ENCODE assay signal across 15 cellular contexts in genomic region chr1:208997726-208998312, GRCh38.
DNase-seq lines count a peak whose midpoint lies in the region; FAIRE-seq and TF ChIP-seq lines count a peak whose summit lies in the region.
"Had no signal": no experiment of that assay in that cellular context is flagged by ENCODE, and none has a peak within 500 bp of the region (broad histone marks: within the 10 kb centered on the region; RNA-seq: fewer than 3 reads in every experiment).

No MANE protein-coding gene starts in this region.

- no peak overlapping the region for H3K14ac ChIP-seq in H1 (ENCODE audit: insufficient read length)

- H3K4me1 ChIP-seq in MM.1S (ENCODE audit: low read length) (no peaks in the 10 kb centered on the region), H1 (replicated peaks in 1 of 4; ENCODE audit: control insufficient read depth in 3 of 4, insufficient read depth in 4 of 4, low read length in 3 of 4) (no peaks in the 10 kb centered on the region)
- H3K4me1 ChIP-seq: thyroid gland had no signal

- H3K79me2 ChIP-seq in MM.1S (ENCODE audit: low read length) (no peaks in the 10 kb centered on the region), H1 (ENCODE audit: control insufficient read depth in 1 of 2, insufficient read depth in 2 of 2, low read length in 2 of 2) (no peaks in the 10 kb centered on the region)

- no peaks in the 10 kb centered on the region for H4K20me1 ChIP-seq in MM.1S (ENCODE audit: insufficient read depth, low read length)
- H4K20me1 ChIP-seq in H1 (replicated peaks in 1 of 2; ENCODE audit: control insufficient read depth in 1 of 2, insufficient read depth in 2 of 2, low read length in 2 of 2) = no peaks in the 10 kb centered on the region

- whole genome bisulfite sequencing in H1 (ENCODE audit: extremely low coverage in 1 of 2, insufficient coverage in 1 of 2, insufficient read length in 1 of 2, insufficient replicate concordance in 2 of 2, low coverage in 1 of 2, low lambda C conversion rate in 2 of 2, missing lambda C conversion rate in 1 of 2), 2 experiments = 100% methylated on average over 2 of the region's 2 CpGs; no CpG with 5 or more reads in 1 of the 2 experiments

- CTCF ChIA-PET in H1 (lab: Charles Lee; ENCODE audit: partially characterized antibody) = interaction anchor here (0.6 to 2.2 kb wide), 14 partner anchors 8 to 752 kb away, joined by 3 to 9 read pairs (median 3); no protein-coding TSS in a partner anchor

- H3K27ac ChIP-seq in MM.1S (ENCODE audit: low read length) = no peak overlapping the region
- H3K27ac ChIP-seq in H1 (ENCODE audit: low read depth, low read length) = no peak overlapping the region
- H3K27ac ChIP-seq: thyroid gland had no signal

- POLR2A ChIA-PET in H1 (lab: Charles Lee; ENCODE audit: partially characterized antibody) = no interaction called here

- no peak overlapping the region for H2BK15ac ChIP-seq in H1 (ENCODE audit: low read length)

- H3F3A ChIP-seq in MM.1S (ENCODE audit: insufficient read depth, low read length) = no peaks in the 10 kb centered on the region

- H3K9ac ChIP-seq in MM.1S (ENCODE audit: low read length) = no peak overlapping the region
- no peak overlapping the region for H3K9ac ChIP-seq in H1 (replicated peaks in 1 of 4; ENCODE audit: extremely low read depth in 1 of 4, low read depth in 3 of 4, low read length in 3 of 4)

- no peak overlapping the region for H3K4me3 Mint-ChIP-seq in osteocyte (ENCODE audit: unreplicated experiment)
- no peak overlapping the region for H3K4me3 Mint-ChIP-seq in activated T-helper 1 cell treated with anti-CD3 and anti-CD28 coated beads, Interleukin-12 subunit alpha, Interleukin-12 subunit beta, Interleukin-2, Interleukin-4 antibody, amounts not matched to agents 30 ng/mL and 10 ng/mL and 1 ng/mL, durations not matched to agents 14 hours and 24 hours and 36 hours
- H3K4me3 Mint-ChIP-seq: naive B cell had no signal

- H3K79me1 ChIP-seq in H1 (ENCODE audit: low read depth, low read length) = no peaks in the 10 kb centered on the region

- TF ChIP-seq POLR2A in H1 (IDR thresholded peaks at IDR 0.05; ENCODE audit: control extremely low read depth in 1 of 2, low read depth in 2 of 2, low read length in 2 of 2) = no peak

- H3K23me2 ChIP-seq in H1 (ENCODE audit: low read depth, low read length) = no peaks in the 10 kb centered on the region

- no peaks in the 10 kb centered on the region for H3K9me2 ChIP-seq in MM.1S (replicated peaks; ENCODE audit: insufficient read depth, low read length)

- intact Hi-C loops in activated T-helper 1 cell treated with anti-CD3 and anti-CD28 coated beads, Interleukin-12 subunit alpha, Interleukin-12 subunit beta, Interleukin-2, Interleukin-4 antibody, amounts not matched to agents 30 ng/mL and 10 ng/mL and 1 ng/mL, durations not matched to agents 14 hours and 24 hours and 36 hours (cut with micrococcal nuclease) = no loop called here

- no peak overlapping the region for H3K27ac Mint-ChIP-seq in osteocyte (ENCODE audit: unreplicated experiment)
- H3K27ac Mint-ChIP-seq in activated T-helper 1 cell treated with anti-CD3 and anti-CD28 coated beads, Interleukin-12 subunit alpha, Interleukin-12 subunit beta, Interleukin-2, Interleukin-4 antibody, amounts not matched to agents 30 ng/mL and 10 ng/mL and 1 ng/mL, durations not matched to agents 14 hours and 24 hours and 36 hours = no peak overlapping the region
- H3K27ac Mint-ChIP-seq: naive B cell had no signal

- H3K36me3 ChIP-seq in MM.1S (replicated peaks; ENCODE audit: insufficient read depth, low read length) (no peaks in the 10 kb centered on the region), H1 (ENCODE audit: control insufficient read depth in 2 of 4, insufficient read depth in 4 of 4, low read length in 3 of 4) (no peaks in the 10 kb centered on the region)
- H3K36me3 ChIP-seq: thyroid gland had no signal

- H2BK5ac ChIP-seq in H1 (ENCODE audit: low read depth, low read length) = no peak overlapping the region

- peak; percentile 4 for DNase-seq in NCI-H1694 treated with DMSO at 0.1 percent for 48 hours (lab: John Stamatoyannopoulos, UW)
- DNase-seq in NCI-H1694 (lab: John Stamatoyannopoulos, UW) = no peak
- DNase-seq in MM.1S = no peak
- no peak for DNase-seq in H1 (ENCODE audit: low read depth in 1 of 2, low spot score in 2 of 2)
- DNase-seq in osteocyte (ENCODE audit: extremely low spot score, unreplicated experiment) = no peak
- DNase-seq in activated T-cell treated with anti-CD3 and anti-CD28 coated beads, Interleukin-2, amount 50 U/mL, for 48 hours = no peak
- DNase-seq in activated T-helper 1 cell treated with anti-CD3 and anti-CD28 coated beads, Interleukin-12 subunit alpha, Interleukin-12 subunit beta, Interleukin-2, Interleukin-4 antibody, amounts not matched to agents 30 ng/mL and 10 ng/mL and 1 ng/mL, durations not matched to agents 14 hours and 24 hours and 36 hours (ENCODE audit: low spot score) = no peak
- DNase-seq in cerebellar cortex (ENCODE audit: low spot score) = no peak
- DNase-seq: activated CD4-positive, alpha-beta T cell treated with anti-CD3 and anti-CD28 coated beads, Interleukin-2, amount 50 U/mL, for 4 hours; amniotic stem cell; naive B cell; Right ventricle myocardium superior; stimulated activated CD4-positive, alpha-beta T cell treated with anti-CD3 and anti-CD28 coated beads, Interleukin-2, amount 100 ng/mL, for 24 hours; thyroid gland had no signal

- no peak overlapping the region for H4K91ac ChIP-seq in H1 (replicated peaks; ENCODE audit: insufficient read length, low read length)

- no peak overlapping the region for H3K18ac ChIP-seq in H1 (ENCODE audit: extremely low read depth, low read length)

- H2BK20ac ChIP-seq in H1 (ENCODE audit: low read length) = no peak overlapping the region

- no peak overlapping the region for H3K4me2 ChIP-seq in MM.1S (ENCODE audit: low read depth, low read length)
- H3K4me2 ChIP-seq in H1 (ENCODE audit: insufficient read depth in 1 of 2, low read depth in 2 of 2, low read length in 2 of 2) = no peak overlapping the region

- no peaks in the 10 kb centered on the region for H3K36me3 Mint-ChIP-seq in osteocyte (ENCODE audit: unreplicated experiment)
- no peaks in the 10 kb centered on the region for H3K36me3 Mint-ChIP-seq in activated T-helper 1 cell treated with anti-CD3 and anti-CD28 coated beads, Interleukin-12 subunit alpha, Interleukin-12 subunit beta, Interleukin-2, Interleukin-4 antibody, amounts not matched to agents 30 ng/mL and 10 ng/mL and 1 ng/mL, durations not matched to agents 14 hours and 24 hours and 36 hours (ENCODE audit: low read depth)
- H3K36me3 Mint-ChIP-seq: naive B cell had no signal

- H3K4ac ChIP-seq in H1 (replicated peaks; ENCODE audit: insufficient read length, low read depth, low read length) = no peak overlapping the region

- peak; percentile 39 to 44; a peak in 3 of 4 replicates for TF ChIP-seq RAD21 in H1 (IDR thresholded peaks at IDR 0.05 in 1 of 2, conservative IDR thresholded peaks at IDR 0.05 in 1 of 2; ENCODE audit: low read depth in 2 of 2, low read length in 2 of 2)

- no peak overlapping the region for H3K4me3 ChIP-seq in MM.1S (ENCODE audit: low read length)
- H3K4me3 ChIP-seq in H1 (ENCODE audit: extremely low read depth in 1 of 4, insufficient read depth in 2 of 4, low read depth in 3 of 4, low read length in 4 of 4) = no peak overlapping the region
- H3K4me3 ChIP-seq: thyroid gland had no signal

- no peak for FAIRE-seq in H1 (lab: Jason Lieb, UNC)
- FAIRE-seq: frontal cortex had no signal

- peaks cover 5% of the 10 kb centered on the region for H3K9me3 Mint-ChIP-seq in osteocyte (ENCODE audit: unreplicated experiment)
- no peaks in the 10 kb centered on the region for H3K9me3 Mint-ChIP-seq in activated T-helper 1 cell treated with anti-CD3 and anti-CD28 coated beads, Interleukin-12 subunit alpha, Interleukin-12 subunit beta, Interleukin-2, Interleukin-4 antibody, amounts not matched to agents 30 ng/mL and 10 ng/mL and 1 ng/mL, durations not matched to agents 14 hours and 24 hours and 36 hours

- no peak overlapping the region for H2AK5ac ChIP-seq in H1 (ENCODE audit: low read depth, low read length)

- peaks cover 41% of the 10 kb centered on the region for H3K27me3 Mint-ChIP-seq in osteocyte (ENCODE audit: unreplicated experiment)
- peaks cover 19% of the 10 kb centered on the region for H3K27me3 Mint-ChIP-seq in activated T-helper 1 cell treated with anti-CD3 and anti-CD28 coated beads, Interleukin-12 subunit alpha, Interleukin-12 subunit beta, Interleukin-2, Interleukin-4 antibody, amounts not matched to agents 30 ng/mL and 10 ng/mL and 1 ng/mL, durations not matched to agents 14 hours and 24 hours and 36 hours (ENCODE audit: insufficient read depth)

- H3K9me3 ChIP-seq in MM.1S (replicated peaks; ENCODE audit: insufficient read depth, low read length) = no peaks in the 10 kb centered on the region
- no peaks in the 10 kb centered on the region for H3K9me3 ChIP-seq in H1 (ENCODE audit: insufficient read depth in 2 of 2, low read depth in 1 of 2, low read length in 1 of 2)
- H3K9me3 ChIP-seq: thyroid gland had no signal

- no peak overlapping the region for H4K5ac ChIP-seq in H1 (ENCODE audit: insufficient read length, low read depth, low read length)

- H4K8ac ChIP-seq in H1 (ENCODE audit: extremely low read depth, insufficient read depth, low read length) = no peak overlapping the region

- no peak for TF ChIP-seq EP300 in H1 (IDR thresholded peaks at IDR 0.05; ENCODE audit: borderline replicate concordance in 1 of 2, low read depth in 2 of 2, low read length in 2 of 2)

- H2BK12ac ChIP-seq in H1 (ENCODE audit: low read depth, low read length) = no peak overlapping the region

- no peak overlapping the region for H2AFZ ChIP-seq in MM.1S (ENCODE audit: low read length)
- no peak overlapping the region for H2AFZ ChIP-seq in H1 (ENCODE audit: low read length)

- H3K4me1 Mint-ChIP-seq in osteocyte (ENCODE audit: unreplicated experiment) = no peaks in the 10 kb centered on the region
- no peaks in the 10 kb centered on the region for H3K4me1 Mint-ChIP-seq in activated T-helper 1 cell treated with anti-CD3 and anti-CD28 coated beads, Interleukin-12 subunit alpha, Interleukin-12 subunit beta, Interleukin-2, Interleukin-4 antibody, amounts not matched to agents 30 ng/mL and 10 ng/mL and 1 ng/mL, durations not matched to agents 14 hours and 24 hours and 36 hours (ENCODE audit: low read depth)
- H3K4me1 Mint-ChIP-seq: naive B cell had no signal

- H3K23ac ChIP-seq in H1 (ENCODE audit: insufficient read length) = no peak overlapping the region

- H3K27me3 ChIP-seq in MM.1S (replicated peaks; ENCODE audit: insufficient read depth, low read length) (no peaks in the 10 kb centered on the region), H1 (replicated peaks in 1 of 4; ENCODE audit: control insufficient read depth in 3 of 4, extremely low read depth in 1 of 4, insufficient read depth in 3 of 4, low read length in 3 of 4) (no peaks in the 10 kb centered on the region)
- H3K27me3 ChIP-seq: thyroid gland had no signal

- no peak overlapping the region for H3K56ac ChIP-seq in H1 (replicated peaks; ENCODE audit: insufficient read length, low read depth, low read length)

- no peak overlapping the region for H2BK120ac ChIP-seq in H1 (replicated peaks; ENCODE audit: low read depth, low read length)

- TF ChIP-seq CTCF in MM.1S (IDR thresholded peaks at IDR 0.05; ENCODE audit: low read length) (peak; percentile 39), H1 (IDR thresholded peaks at IDR 0.05; ENCODE audit: control extremely low read depth in 1 of 3, insufficient read depth in 1 of 3, low read depth in 1 of 3, low read length in 3 of 3) (peak in 1 of 3 experiments; percentile 38; a peak in 2 of 4 replicates), osteocyte (IDR thresholded peaks at IDR 0.05) (peak; percentile 52)
